Comparison of ENCODE assay signal across 23 cellular contexts in genomic region chr5:107578051-107578635, GRCh38.
A peak's percentile ranks its signal among the peaks of the same experiment; 100 is the strongest.
DNase-seq lines count a peak whose midpoint lies in the region; ATAC-seq and TF ChIP-seq lines count a peak whose summit lies in the region.
"Had no signal": no experiment of that assay in that cellular context is flagged by ENCODE, and none has a peak within 500 bp of the region (broad histone marks: within the 10 kb centered on the region; RNA-seq: fewer than 3 reads in every experiment).

No MANE protein-coding gene starts in this region.

- peaks cover 77% of the 10 kb centered on the region for H3K79me2 ChIP-seq in mammary epithelial cell (ENCODE audit: insufficient read depth, low read length)

- no peak overlapping the region for H3K9ac ChIP-seq in mammary epithelial cell (ENCODE audit: insufficient read depth, low read length)
- peak overlapping the region; percentile 2 for H3K9ac ChIP-seq in iPS-15b (ENCODE audit: low read depth, low read length)

- no peak overlapping the region for H2AFZ ChIP-seq in mammary epithelial cell (ENCODE audit: low read depth, low read length)

- no peak overlapping the region for H3K4me2 ChIP-seq in mammary epithelial cell (ENCODE audit: insufficient read depth, low read depth, low read length)

- no peaks in the 10 kb centered on the region for H3K9me3 Mint-ChIP-seq in MCF 10A (ENCODE audit: unreplicated experiment)
- H3K9me3 Mint-ChIP-seq: CD4-positive, alpha-beta T cell; mesothelial cell of epicardium; naive thymus-derived CD8-positive, alpha-beta T cell; WTC11 had no signal

- TF ChIP-seq POLR2A in breast epithelium (IDR thresholded peaks at IDR 0.05) = no peak
- TF ChIP-seq POLR2A in suprapubic skin (IDR thresholded peaks at IDR 0.05) = no peak
- no peak for TF ChIP-seq POLR2A in Peyer's patch (IDR thresholded peaks at IDR 0.05)

- peak overlapping the region in 1 of 2 donors; percentile 40 for H3K27ac ChIP-seq in breast epithelium
- H3K27ac ChIP-seq in mammary epithelial cell (ENCODE audit: insufficient read depth, low read depth, low read length) = peak overlapping the region; percentile 77
- peak overlapping the region; percentile 39 for H3K27ac ChIP-seq in suprapubic skin
- H3K27ac ChIP-seq in Peyer's patch = no peak overlapping the region
- H3K27ac ChIP-seq: heart left ventricle had no signal

- BruUV-seq in MCF 10A (replicated peaks; lab: Mats Ljungman, UMichigan) (no TSS peak), mammary epithelial cell (replicated peaks; lab: Mats Ljungman, UMichigan) (no TSS peak)

- H3K9me3 ChIP-seq in breast epithelium (no peaks in the 10 kb centered on the region), mammary epithelial cell (replicated peaks; ENCODE audit: insufficient read depth, low read length) (no peaks in the 10 kb centered on the region), iPS-15b (ENCODE audit: control insufficient read depth, insufficient read depth, low read length) (no peaks in the 10 kb centered on the region), suprapubic skin (no peaks in the 10 kb centered on the region), Peyer's patch (no peaks in the 10 kb centered on the region)
- H3K9me3 ChIP-seq: heart left ventricle had no signal

- in situ Hi-C loops in mammary epithelial cell (cut with MboI; ENCODE audit: low sequenced_read_pairs in 2 of 2) = loop anchor here in 1 of 2 donors (5.0 kb wide), 1 partner anchor 89 kb away; no protein-coding TSS in a partner anchor

- peaks cover 55% of the 10 kb centered on the region for H3K4me1 Mint-ChIP-seq in MCF 10A (ENCODE audit: insufficient read depth, unreplicated experiment)
- H3K4me1 Mint-ChIP-seq: naive thymus-derived CD8-positive, alpha-beta T cell had no signal

- peak; percentile 76 for DNase-seq in MCF 10A (ENCODE audit: unreplicated experiment)
- no peak for DNase-seq in breast epithelium (ENCODE audit: low spot score in 2 of 2)
- peak; percentile 86 for DNase-seq in mammary epithelial cell
- DNase-seq in suprapubic skin (ENCODE audit: low spot score in 2 of 2) = no peak
- DNase-seq in SIG-M5 (lab: John Stamatoyannopoulos, UW) = no peak
- no peak for DNase-seq in Peyer's patch
- DNase-seq: 8988T; activated CD4-positive, alpha-beta T cell treated with anti-CD3 and anti-CD28 coated beads, Interleukin-2, amount 50 U/mL, for 4 hours; activated naive CD4-positive, alpha-beta T cell treated with anti-CD3 and anti-CD28 coated beads, Interleukin-2, amount 50 U/mL, for 16 hours; caudate nucleus; CD4-positive, alpha-beta T cell; heart left ventricle; KG1; MV-4-11; naive thymus-derived CD8-positive, alpha-beta T cell; NCI-H146; NCI-H526 had no signal

- H3K27ac Mint-ChIP-seq in MCF 10A (ENCODE audit: low read depth, unreplicated experiment) = peak overlapping the region; percentile 83
- H3K27ac Mint-ChIP-seq: CD4-positive, alpha-beta T cell; mesothelial cell of epicardium; naive thymus-derived CD8-positive, alpha-beta T cell had no signal

- H3K27me3 Mint-ChIP-seq in MCF 10A (ENCODE audit: insufficient read depth, unreplicated experiment) = no peaks in the 10 kb centered on the region

- H3K36me3 ChIP-seq in breast epithelium = no peaks in the 10 kb centered on the region
- H3K36me3 ChIP-seq in mammary epithelial cell (ENCODE audit: insufficient read depth, low read length) = no peaks in the 10 kb centered on the region
- no peaks in the 10 kb centered on the region for H3K36me3 ChIP-seq in iPS-15b (ENCODE audit: control insufficient read depth, insufficient read depth, low read length)
- H3K36me3 ChIP-seq in suprapubic skin = no peaks in the 10 kb centered on the region
- no peaks in the 10 kb centered on the region for H3K36me3 ChIP-seq in Peyer's patch
- H3K36me3 ChIP-seq: heart left ventricle had no signal

- no peaks in the 10 kb centered on the region for H4K20me1 ChIP-seq in mammary epithelial cell (ENCODE audit: insufficient read depth, low read length)

- H3K4me1 ChIP-seq in breast epithelium (no peaks in the 10 kb centered on the region), mammary epithelial cell (ENCODE audit: insufficient read depth, low read length) (peaks cover 36% of the 10 kb centered on the region), iPS-15b (ENCODE audit: control insufficient read depth, insufficient read depth, low read length) (peaks cover 26% of the 10 kb centered on the region), suprapubic skin (peaks cover 44% of the 10 kb centered on the region), Peyer's patch (no peaks in the 10 kb centered on the region)

- H3K27me3 ChIP-seq in breast epithelium (no peaks in the 10 kb centered on the region), mammary epithelial cell (ENCODE audit: insufficient read depth, low read length) (no peaks in the 10 kb centered on the region), iPS-15b (ENCODE audit: control insufficient read depth, insufficient read depth, low read length) (no peaks in the 10 kb centered on the region), suprapubic skin (no peaks in the 10 kb centered on the region), Peyer's patch (no peaks in the 10 kb centered on the region)

- H3K4me3 ChIP-seq in breast epithelium (no peak overlapping the region), mammary epithelial cell (replicated peaks in 1 of 3; ENCODE audit: insufficient read depth in 1 of 3, low read depth in 2 of 3, low read length in 3 of 3) (no peak overlapping the region), iPS-15b (ENCODE audit: low read depth, low read length) (no peak overlapping the region), suprapubic skin (no peak overlapping the region), Peyer's patch (no peak overlapping the region)
- H3K4me3 ChIP-seq: heart left ventricle had no signal

- peak overlapping the region; percentile 55 for H3K4me3 Mint-ChIP-seq in MCF 10A (ENCODE audit: unreplicated experiment)
- H3K4me3 Mint-ChIP-seq: CD4-positive, alpha-beta T cell; mesothelial cell of epicardium; naive thymus-derived CD8-positive, alpha-beta T cell; WTC11 had no signal

- TF ChIP-seq EP300 in suprapubic skin (IDR thresholded peaks at IDR 0.05) = no peak

- dilution Hi-C loops in mammary epithelial cell (cut with HindIII; ENCODE audit: low sequenced_read_pairs) = loop anchor here (5.0 to 10.0 kb wide), 2 partner anchors 89 to 193 kb away; no protein-coding TSS in a partner anchor

- peaks cover 8% of the 10 kb centered on the region for H3K36me3 Mint-ChIP-seq in MCF 10A (ENCODE audit: insufficient read depth, unreplicated experiment)
- H3K36me3 Mint-ChIP-seq: mesothelial cell of epicardium; naive thymus-derived CD8-positive, alpha-beta T cell; WTC11 had no signal

- WGBS in mammary epithelial cell (ENCODE audit: low coverage, missing lambda C conversion rate) = 80% methylated on average over 4 of the region's 4 CpGs
- WGBS in suprapubic skin = 50% methylated on average over 4 of the region's 4 CpGs

- no peak for ATAC-seq in GM19023 (IDR thresholded peaks at IDR 0.05; ENCODE audit: unreplicated experiment)
- ATAC-seq: heart left ventricle; left lobe of liver; naive thymus-derived CD8-positive, alpha-beta T cell; SK-N-SH treated with all-trans-retinoic acid at 6 μM for 48 hours; WTC11 had no signal

- intact Hi-C loops in MCF 10A (cut with micrococcal nuclease) = no loop called here
- intact Hi-C loops in breast epithelium (cut with DNase I; ENCODE audit: low total_unique reads) = no loop called here
- intact Hi-C loops in mammary epithelial cell (cut with micrococcal nuclease) = no loop called here

- CTCF ChIA-PET in MCF 10A (lab: Yijun Ruan, JAX) = interaction anchor here (0.6 to 1.0 kb wide), 5 partner anchors 12 to 190 kb away, joined by 3 to 4 read pairs (median 3); no protein-coding TSS in a partner anchor
- CTCF ChIA-PET in mammary epithelial cell (lab: Charles Lee; ENCODE audit: low non-redundant PET) = no interaction called here

- TF ChIP-seq CTCF in MCF 10A (IDR thresholded peaks at IDR 0.05; ENCODE audit: unreplicated experiment) = no peak
- TF ChIP-seq CTCF in breast epithelium (IDR thresholded peaks at IDR 0.05) = no peak
- no peak for TF ChIP-seq CTCF in mammary epithelial cell (conservative IDR thresholded peaks at IDR 0.05 in 1 of 2, IDR thresholded peaks at IDR 0.05 in 1 of 2; ENCODE audit: extremely low read depth in 1 of 2, insufficient read depth in 1 of 2, low read depth in 1 of 2, low read length in 2 of 2)
- no peak for TF ChIP-seq CTCF in suprapubic skin (IDR thresholded peaks at IDR 0.05)
- TF ChIP-seq CTCF in Peyer's patch (IDR thresholded peaks at IDR 0.05) = no peak

- POLR2A ChIA-PET in MCF 10A (lab: Yijun Ruan, JAX) = interaction anchor here (0.6 to 15.1 kb wide), 33 partner anchors 8 to 838 kb away, joined by 3 to 205 read pairs (median 5); partner anchors contain the start of gene EFNA5

Comparison
In these comparisons a context has a peak if more than half of its experiments do, and no peak if none do; other contexts are left out.
1. DNase-seq: peak in MCF 10A (single experiment) and mammary epithelial cell (single experiment); none in breast epithelium (0 of 2), suprapubic skin (0 of 2), SIG-M5 (single experiment) and Peyer's patch (0 of 3).
2. H3K27ac ChIP-seq: peak in mammary epithelial cell (single experiment) and suprapubic skin (single experiment); none in Peyer's patch (0 of 4).